Comparison of ENCODE assay signal across 32 cellular contexts in genomic region chr4:32645653-32646052, GRCh38.
"Had no signal": no experiment of that assay in that cellular context is flagged by ENCODE, and none has a peak within 500 bp of the region (broad histone marks: within the 10 kb centered on the region; RNA-seq: fewer than 3 reads in every experiment).

No MANE protein-coding gene starts in this region.

- H3K27ac ChIP-seq: esophagus muscularis mucosa, foreskin keratinocyte, gastroesophageal sphincter, heart left ventricle, hepatocyte, neural progenitor cell, parathyroid adenoma, prostate gland, right atrium auricular region, suprapubic skin, transverse colon, upper lobe of right lung, uterus had no signal

- H3K4me3 Mint-ChIP-seq: dendritic cell treated with granulocyte-macrophage colony-stimulating factor and Interleukin-4, amounts not matched to agents 40 ng/mL and 50 ng/mL, for 4 days; memory B cell; mesothelial cell of epicardium; naive B cell; natural killer cell treated with Interleukin-12 subunit alpha and Interleukin-12 subunit beta and Interleukin-15 and Interleukin-18, amount 100 ng/mL, for 72 hours; neural progenitor cell; stimulated activated naive CD8-positive, alpha-beta T cell treated with anti-CD3 and anti-CD28 coated beads, Interleukin-15, amount 100 ng/mL, for 72 hours had no signal

- ATAC-seq: foreskin keratinocyte; gastroesophageal sphincter; heart left ventricle; left lobe of liver; mucosa of descending colon; natural killer cell treated with Interleukin-12 subunit alpha and Interleukin-12 subunit beta and Interleukin-15 and Interleukin-18, amount 100 ng/mL, for 72 hours; sciatic nerve; stimulated activated naive CD8-positive, alpha-beta T cell treated with anti-CD3 and anti-CD28 coated beads, Interleukin-15, amount 100 ng/mL, for 72 hours; upper lobe of right lung had no signal

- DNase-seq: effector CD8-positive, alpha-beta T cell; foreskin keratinocyte; heart left ventricle; kidney; mucosa of descending colon; naive B cell; stimulated activated CD4-positive, alpha-beta T cell treated with anti-CD3 and anti-CD28 coated beads, Interleukin-12 subunit alpha, Interleukin-12 subunit beta, amount 100 ng/mL, for 4 hours; stimulated activated CD4-positive, alpha-beta T cell treated with anti-CD3 and anti-CD28 coated beads, Interleukin-1b, Interleukin-23, amount 100 ng/mL, for 48 hours; stimulated activated CD4-positive, alpha-beta T cell treated with anti-CD3 and anti-CD28 coated beads, Interleukin-4, amount 100 ng/mL, for 1 hour; stimulated activated CD8-positive, alpha-beta memory T cell treated with anti-CD3 and anti-CD28 coated beads, Interleukin-4, amount 100 ng/mL, for 48 hours; stimulated activated naive CD4-positive, alpha-beta T cell; stimulated activated naive CD8-positive, alpha-beta T cell treated with anti-CD3 and anti-CD28 coated beads, Interleukin-15, amount 100 ng/mL, for 72 hours; transverse colon; upper lobe of right lung; uterus had no signal

- H3K36me3 Mint-ChIP-seq: memory B cell, neural progenitor cell had no signal

- H3K4me3 ChIP-seq: esophagus muscularis mucosa, gastroesophageal sphincter, heart left ventricle, hepatocyte, lung, mucosa of descending colon, neural progenitor cell, prostate gland, right atrium auricular region, smooth muscle cell, suprapubic skin, transverse colon, upper lobe of right lung, uterus had no signal

- H3K27me3 Mint-ChIP-seq: dendritic cell treated with granulocyte-macrophage colony-stimulating factor and Interleukin-4, amounts not matched to agents 40 ng/mL and 50 ng/mL, for 4 days; memory B cell; naive B cell; natural killer cell treated with Interleukin-12 subunit alpha and Interleukin-12 subunit beta and Interleukin-15 and Interleukin-18, amount 100 ng/mL, for 72 hours; stimulated activated naive CD8-positive, alpha-beta T cell treated with anti-CD3 and anti-CD28 coated beads, Interleukin-15, amount 100 ng/mL, for 72 hours had no signal

- H2AFZ ChIP-seq: hepatocyte, neural progenitor cell, parathyroid adenoma had no signal

- FAIRE-seq: endothelial cell of umbilical vein, kidney had no signal

- H3K36me3 ChIP-seq: esophagus muscularis mucosa, gastroesophageal sphincter, heart left ventricle, neural progenitor cell, prostate gland, right atrium auricular region, suprapubic skin, transverse colon, upper lobe of right lung, uterus had no signal

- H3K9me3 ChIP-seq: prostate gland, transverse colon, upper lobe of right lung, uterus had no signal

- H3K4me1 Mint-ChIP-seq: memory B cell; mesothelial cell of epicardium; naive B cell; neural progenitor cell; stimulated activated naive CD8-positive, alpha-beta T cell treated with anti-CD3 and anti-CD28 coated beads, Interleukin-15, amount 100 ng/mL, for 72 hours had no signal

- H3K27ac Mint-ChIP-seq: dendritic cell treated with granulocyte-macrophage colony-stimulating factor and Interleukin-4, amounts not matched to agents 40 ng/mL and 50 ng/mL, for 4 days; memory B cell; mesothelial cell of epicardium; naive B cell; natural killer cell treated with Interleukin-12 subunit alpha and Interleukin-12 subunit beta and Interleukin-15 and Interleukin-18, amount 100 ng/mL, for 72 hours; neural progenitor cell; stimulated activated naive CD8-positive, alpha-beta T cell treated with anti-CD3 and anti-CD28 coated beads, Interleukin-15, amount 100 ng/mL, for 72 hours had no signal

- H3K79me2 ChIP-seq: hepatocyte, parathyroid adenoma had no signal

- H3K27me3 ChIP-seq: esophagus muscularis mucosa, foreskin keratinocyte, gastroesophageal sphincter, heart left ventricle, hepatocyte, neural progenitor cell, right atrium auricular region, suprapubic skin, transverse colon, upper lobe of right lung, uterus had no signal

- H3K4me2 ChIP-seq: hepatocyte, neural progenitor cell, smooth muscle cell had no signal

- H3K4me1 ChIP-seq: esophagus muscularis mucosa, foreskin keratinocyte, gastroesophageal sphincter, heart left ventricle, neural progenitor cell, parathyroid adenoma, prostate gland, right atrium auricular region, suprapubic skin, transverse colon, upper lobe of right lung, uterus had no signal
